Comparison of ENCODE assay signal across 13 cellular contexts in genomic region chr1:8083739-8084484, GRCh38. TPM values are rescaled to one million over a fixed set of nuclear protein-coding genes. Genes with fewer than 3 reads are reported as not detected.
A peak's percentile ranks its signal among the peaks of the same experiment; 100 is the strongest.
DNase-seq lines count a peak whose midpoint lies in the region; ATAC-seq and TF ChIP-seq lines count a peak whose summit lies in the region.
"Had no signal": no experiment of that assay in that cellular context is flagged by ENCODE, and none has a peak within 500 bp of the region (broad histone marks: within the 10 kb centered on the region; RNA-seq: fewer than 3 reads in every experiment).

No MANE protein-coding gene starts in this region.

- H3K36me3 Mint-ChIP-seq in natural killer cell, result no peaks in the 10 kb centered on the region

- peaks cover 20 to 32% of the 10 kb centered on the region in 2 donors for H3K27me3 Mint-ChIP-seq in natural killer cell (ENCODE audit: low read depth in 2 of 2)

- no peak overlapping the region for H3K4me3 Mint-ChIP-seq in natural killer cell
- H3K4me3 Mint-ChIP-seq: activated naive CD4-positive, alpha-beta T cell treated with anti-CD3 and anti-CD28 coated beads for 36 hours had no signal

- H3F3A ChIP-seq in GM23248 (ENCODE audit: insufficient read depth), result peaks cover 35% of the 10 kb centered on the region

- no peak overlapping the region for H3K27ac Mint-ChIP-seq in natural killer cell
- H3K27ac Mint-ChIP-seq: activated naive CD4-positive, alpha-beta T cell treated with anti-CD3 and anti-CD28 coated beads for 36 hours had no signal

- H3K9me3 Mint-ChIP-seq in natural killer cell, result no peaks in the 10 kb centered on the region
- H3K9me3 Mint-ChIP-seq: activated naive CD4-positive, alpha-beta T cell treated with anti-CD3 and anti-CD28 coated beads for 36 hours had no signal

- no peaks in the 10 kb centered on the region for H3K79me2 ChIP-seq in GM23248 (ENCODE audit: insufficient read depth)
- no peaks in the 10 kb centered on the region for H3K79me2 ChIP-seq in hepatocyte

- no peaks in the 10 kb centered on the region for H3K36me3 ChIP-seq in GM23248 (ENCODE audit: low read depth)
- H3K36me3 ChIP-seq in hepatocyte (replicated peaks; ENCODE audit: insufficient read depth, low read depth), result no peaks in the 10 kb centered on the region

- no peaks in the 10 kb centered on the region for H3K4me1 Mint-ChIP-seq in natural killer cell

- 0 out of 2 replicates have a peak overlapping the region, but pooled peaks have one; percentile 1 for H3K4me3 ChIP-seq in GM23248
- H3K4me3 ChIP-seq in hepatocyte, result no peak overlapping the region

- in situ Hi-C loops in GM23248 (cut with MboI), result no loop called here

- H3K27ac ChIP-seq in GM23248 (peak overlapping the region; percentile 77), adipose tissue (ENCODE audit: low read depth, low read length) (peak overlapping the region; percentile 23), hepatocyte (peak overlapping the region; percentile 85)

- DNase-seq in GM23248, result peak; percentile 76
- no peak for DNase-seq in hepatocyte (ENCODE audit: low spot score)
- peak; percentile 14 for DNase-seq in renal cortical epithelial cell (ENCODE audit: low read depth)
- no peak for DNase-seq in natural killer cell
- no peak for DNase-seq in amniotic stem cell (lab: John Stamatoyannopoulos, UW)
- DNase-seq in stimulated activated CD4-positive, alpha-beta T cell treated with anti-CD3 and anti-CD28 coated beads, Interleukin-15, amount 100 ng/mL, for 24 hours, result no peak
- DNase-seq: activated naive CD4-positive, alpha-beta T cell treated with anti-CD3 and anti-CD28 coated beads for 36 hours; Caco-2; KBM-7; NCI-H82; substantia nigra had no signal

- H3K27me3 ChIP-seq in GM23248 (replicated peaks; ENCODE audit: insufficient read depth) (no peaks in the 10 kb centered on the region), hepatocyte (no peaks in the 10 kb centered on the region)

- TF ChIP-seq CTCF in hepatocyte (IDR thresholded peaks at IDR 0.05; ENCODE audit: poor library complexity) (no peak), natural killer cell (IDR thresholded peaks at IDR 0.05) (no peak)

- no peak for ATAC-seq in HG03097 (IDR thresholded peaks at IDR 0.05; ENCODE audit: low FRiP score, unreplicated experiment)
- ATAC-seq in natural killer cell, result no peak

- intact Hi-C loops in natural killer cell (cut with micrococcal nuclease), result no loop called here

- H3K9ac ChIP-seq in GM23248, result peak overlapping the region; percentile 55

- H2AFZ ChIP-seq in GM23248, result peak overlapping the region; percentile 16
- no peak overlapping the region for H2AFZ ChIP-seq in hepatocyte

- H4K20me1 ChIP-seq in GM23248 (ENCODE audit: insufficient read depth), result no peaks in the 10 kb centered on the region
- H4K20me1 ChIP-seq in hepatocyte (ENCODE audit: insufficient read depth, poor library complexity, severe bottlenecking), result no peaks in the 10 kb centered on the region

- H3K9me3 ChIP-seq in GM23248 (ENCODE audit: low read depth) (no peaks in the 10 kb centered on the region), hepatocyte (ENCODE audit: low read depth) (no peaks in the 10 kb centered on the region)
- H3K9me3 ChIP-seq: Caco-2 had no signal

- WGBS in GM23248 (ENCODE audit: low coverage in 1 of 2, low lambda C conversion rate in 2 of 2, missing lambda C conversion rate in 2 of 2), 2 experiments, result 33 to 42% methylated on average over 9 of the region's 9 CpGs
- WGBS in adipose tissue, 3 donors, result 30 to 43% (median 42%) methylated on average over 9 of the region's 9 CpGs
- 39% methylated on average over 9 of the region's 9 CpGs for WGBS in hepatocyte (ENCODE audit: low lambda C conversion rate, missing lambda C conversion rate)

- H3K4me1 ChIP-seq in GM23248 (ENCODE audit: insufficient read depth) (peaks cover 28% of the 10 kb centered on the region), hepatocyte (ENCODE audit: insufficient read depth) (peaks cover 18% of the 10 kb centered on the region)

- H3K4me2 ChIP-seq in GM23248 (ENCODE audit: unreplicated experiment) (peak overlapping the region; percentile 59), hepatocyte (peak overlapping the region; percentile 9)

- H3K9me2 ChIP-seq in GM23248 (ENCODE audit: insufficient read depth) (no peaks in the 10 kb centered on the region), hepatocyte (replicated peaks; ENCODE audit: insufficient read depth) (no peaks in the 10 kb centered on the region)

RNA-seq across cellular contexts. Expression of gene ERRFI1, which starts 57.8 kb away (rescaled TPM):
- 50.8 and 55.1 TPM in 2 replicates for total RNA-seq in GM23248 (2014; rRNA removed; shearing (Covaris generic))
- 29.7 and 31.3 TPM in 2 replicates for polyA plus RNA-seq in GM23248 (2016; fragmentation: Nextera tagmentation; extraction: Ambion mirVana)
- 100 to 1,000 TPM in 2 of 3 donors, 10 to 100 TPM in 1; 93.0 to 211 (median 135) TPM for polyA plus RNA-seq in adipose tissue
- 154 and 163 TPM in 2 replicates for total RNA-seq in hepatocyte
- polyA plus RNA-seq in hepatocyte, result 123 and 139 TPM in 2 replicates
- total RNA-seq in renal cortical epithelial cell, result 38.3 and 47.8 TPM in 2 replicates
- 1 to 10 TPM; 2.9 to 4.9 (median 4.0) TPM for total RNA-seq in natural killer cell

Comparison
In these comparisons a context has a peak if more than half of its experiments do, and no peak if none do; other contexts are left out.
1. DNase-seq: peak in GM23248 (single experiment) and renal cortical epithelial cell (single experiment); none in hepatocyte (single experiment), natural killer cell (single experiment), amniotic stem cell (single experiment) and stimulated activated CD4-positive, alpha-beta T cell treated with anti-CD3 and anti-CD28 coated beads, Interleukin-15, amount 100 ng/mL, for 24 hours (single experiment).
2. H3K27ac ChIP-seq: peak in every context shown above with its lines; median percentile 85 in hepatocyte; 77 in GM23248; 23 in adipose tissue.